In the genomic region with DNA sequence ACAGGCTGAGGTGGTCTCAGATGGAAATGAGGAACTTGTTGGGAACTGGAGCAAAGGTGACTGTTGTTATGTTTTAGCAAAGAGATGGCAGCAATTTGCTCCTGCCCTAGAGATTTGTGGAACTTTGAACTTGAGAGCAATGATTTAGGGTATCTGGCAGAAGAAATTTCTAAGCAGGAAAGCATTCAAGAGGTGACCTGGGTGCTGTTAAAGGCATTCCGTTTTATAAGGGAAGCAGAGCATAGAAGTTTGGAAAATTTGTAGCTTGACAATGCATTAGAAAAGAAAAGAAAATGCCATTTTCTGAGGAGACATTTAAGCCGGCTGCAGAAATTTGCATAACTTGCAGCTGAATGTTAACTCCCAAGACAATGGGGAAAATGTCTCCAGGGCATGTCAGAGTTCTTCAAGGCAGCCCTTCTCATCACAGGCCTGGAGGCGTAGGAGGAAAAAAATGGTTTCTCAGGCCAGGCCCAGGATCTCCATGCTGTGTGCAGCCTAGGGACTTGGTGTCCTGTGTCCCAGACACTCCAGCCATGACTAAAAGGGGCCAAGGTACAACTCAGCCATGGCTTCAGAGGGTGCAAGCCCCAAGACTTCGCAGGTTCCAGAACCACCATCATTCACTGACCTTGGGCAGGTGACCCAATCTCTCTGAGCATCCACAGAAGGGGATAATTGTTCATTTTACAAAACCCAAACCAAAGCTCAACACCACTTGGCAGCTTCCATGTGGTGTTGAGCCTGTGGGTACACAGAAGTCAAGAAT, we compare ENCODE assay signal across 1 cellular context.
TF ChIP-seq lines count a peak whose summit lies in the region.

No MANE protein-coding gene starts in this region.

TF ChIP-seq in liver, 16 proteins besides CTCF, POLR2A, EP300 and RAD21:
- peak; percentile 41 to 50 for TF ChIP-seq HNF4A (conservative IDR thresholded peaks at IDR 0.05)
